ENCODE assay signal across 18 cellular contexts in the genomic region with DNA sequence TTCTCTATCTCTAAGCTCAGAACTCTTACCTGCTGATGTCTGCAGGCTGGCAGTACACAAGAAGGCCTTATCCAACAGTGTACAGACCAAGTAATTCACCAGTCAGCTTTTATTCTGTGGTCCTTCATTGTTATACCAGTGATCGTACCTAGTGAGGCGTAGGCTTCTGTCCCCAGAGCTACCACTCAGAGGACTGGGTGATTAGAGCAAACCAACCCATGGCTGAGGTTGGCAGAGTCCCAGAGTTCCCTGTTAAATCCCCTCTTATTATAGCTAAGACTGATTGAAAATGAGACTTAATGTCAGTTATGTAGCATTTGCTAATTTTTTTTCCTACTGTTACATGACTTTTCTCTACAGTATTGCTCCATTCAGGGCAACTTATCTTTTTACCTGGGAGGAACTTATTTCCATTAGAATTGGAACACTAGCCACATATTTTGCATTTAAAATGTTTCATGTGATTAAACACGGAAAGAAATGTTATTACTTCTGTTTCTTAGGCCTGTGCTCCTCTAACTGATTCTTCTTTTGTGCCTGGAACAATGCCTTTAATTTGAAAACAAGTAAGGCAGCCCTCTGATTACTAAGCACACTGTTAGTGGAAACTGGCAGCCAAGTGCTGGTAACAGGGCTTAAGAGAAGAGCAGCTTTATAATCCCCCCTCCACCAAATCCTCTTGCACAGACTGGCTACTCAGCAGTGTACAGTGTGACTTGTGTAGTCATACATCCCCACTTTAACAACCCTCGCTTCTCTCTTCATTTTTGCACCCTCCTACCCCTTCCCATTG.
DNase-seq lines count a peak whose midpoint lies in the region; ATAC-seq and TF ChIP-seq lines count a peak whose summit lies in the region.
"Had no signal": no experiment of that assay in that cellular context is flagged by ENCODE, and none has a peak within 500 bp of the region (broad histone marks: within the 10 kb centered on the region; RNA-seq: fewer than 3 reads in every experiment).

No MANE protein-coding gene starts in this region.

- H3K36me3 ChIP-seq in hepatocyte (replicated peaks; ENCODE audit: insufficient read depth, low read depth), result no peaks in the 10 kb centered on the region
- H3K36me3 ChIP-seq: left ventricle myocardium inferior had no signal

- CTCF ChIA-PET in activated CD8-positive, alpha-beta T cell treated with anti-CD3 and anti-CD28 coated beads for 36 hours (lab: Charles Lee), result interaction anchor here (0.9 kb wide), 1 partner anchor 305 kb away, joined by 3 read pairs; no protein-coding TSS in a partner anchor
- CTCF ChIA-PET in HEK293T (lab: Yijun Ruan, JAX), result no interaction called here

- H4K20me1 ChIP-seq in hepatocyte (ENCODE audit: insufficient read depth, poor library complexity, severe bottlenecking), result peaks cover 10% of the 10 kb centered on the region

- no peak overlapping the region for H3K4me2 ChIP-seq in hepatocyte

- H3K27ac ChIP-seq in hepatocyte, result peak overlapping the region; percentile 83
- H3K27ac ChIP-seq: coronary artery, left ventricle myocardium inferior, upper lobe of left lung had no signal

- peaks cover 52% of the 10 kb centered on the region for H3K36me3 Mint-ChIP-seq in activated naive CD8-positive, alpha-beta T cell treated with anti-CD3 and anti-CD28 coated beads, Interleukin-2, amount 50 U/mL, for 24 hours (ENCODE audit: low read depth)
- H3K36me3 Mint-ChIP-seq in activated naive CD8-positive, alpha-beta T cell treated with anti-CD3 and anti-CD28 coated beads for 36 hours, result peaks cover 31% of the 10 kb centered on the region
- peaks cover 38% of the 10 kb centered on the region for H3K36me3 Mint-ChIP-seq in activated CD8-positive, alpha-beta T cell treated with anti-CD3 and anti-CD28 coated beads for 36 hours (ENCODE audit: low read depth)
- peaks cover 65% of the 10 kb centered on the region for H3K36me3 Mint-ChIP-seq in stimulated activated naive CD8-positive, alpha-beta T cell treated with anti-CD3 and anti-CD28 coated beads, Interleukin-15, Interleukin-2, amounts not matched to agents 100 ng/mL and 50 ng/mL, for 24 hours (ENCODE audit: low read depth)
- H3K36me3 Mint-ChIP-seq in activated T-cell treated with anti-CD3 and anti-CD28 coated beads, Interleukin-2, amount 50 U/mL, for 72 hours (ENCODE audit: insufficient read depth in 2 of 2), result peaks cover 5 to 10% of the 10 kb centered on the region in 2 donors
- H3K36me3 Mint-ChIP-seq: natural killer cell had no signal

- H3K27ac Mint-ChIP-seq in activated naive CD8-positive, alpha-beta T cell treated with anti-CD3 and anti-CD28 coated beads, Interleukin-2, amount 50 U/mL, for 24 hours, result peak overlapping the region; percentile 77
- no peak overlapping the region for H3K27ac Mint-ChIP-seq in activated naive CD8-positive, alpha-beta T cell treated with anti-CD3 and anti-CD28 coated beads for 36 hours
- H3K27ac Mint-ChIP-seq in activated CD8-positive, alpha-beta T cell treated with anti-CD3 and anti-CD28 coated beads for 36 hours, result peak overlapping the region; percentile 34
- H3K27ac Mint-ChIP-seq in stimulated activated naive CD8-positive, alpha-beta T cell treated with anti-CD3 and anti-CD28 coated beads, Interleukin-15, Interleukin-2, amounts not matched to agents 100 ng/mL and 50 ng/mL, for 24 hours, result peak overlapping the region; percentile 77
- H3K27ac Mint-ChIP-seq in activated T-cell treated with anti-CD3 and anti-CD28 coated beads, Interleukin-2, amount 50 U/mL, for 72 hours, result no peak overlapping the region
- H3K27ac Mint-ChIP-seq: activated CD4-positive, alpha-beta T cell treated with anti-CD3 and anti-CD28 coated beads, Interleukin-2, amount 10 ng/mL, durations not matched to agents 7 days and 5 days; natural killer cell had no signal

- peak; percentile 41 for ATAC-seq in activated naive CD8-positive, alpha-beta T cell treated with anti-CD3 and anti-CD28 coated beads, Interleukin-2, amount 50 U/mL, for 24 hours
- no peak for ATAC-seq in activated CD8-positive, alpha-beta T cell treated with anti-CD3 and anti-CD28 coated beads for 36 hours
- ATAC-seq in activated T-cell treated with anti-CD3 and anti-CD28 coated beads, Interleukin-2, amount 50 U/mL, for 72 hours (replicated peaks in 1 of 2), result no peak
- ATAC-seq: natural killer cell, right cardiac atrium had no signal

- H3K79me2 ChIP-seq in hepatocyte, result peaks cover 38% of the 10 kb centered on the region

- no peaks in the 10 kb centered on the region for H3K9me3 Mint-ChIP-seq in activated naive CD8-positive, alpha-beta T cell treated with anti-CD3 and anti-CD28 coated beads, Interleukin-2, amount 50 U/mL, for 24 hours
- no peaks in the 10 kb centered on the region for H3K9me3 Mint-ChIP-seq in activated naive CD8-positive, alpha-beta T cell treated with anti-CD3 and anti-CD28 coated beads for 36 hours
- H3K9me3 Mint-ChIP-seq in activated CD8-positive, alpha-beta T cell treated with anti-CD3 and anti-CD28 coated beads for 36 hours, result no peaks in the 10 kb centered on the region
- H3K9me3 Mint-ChIP-seq in stimulated activated naive CD8-positive, alpha-beta T cell treated with anti-CD3 and anti-CD28 coated beads, Interleukin-15, Interleukin-2, amounts not matched to agents 100 ng/mL and 50 ng/mL, for 24 hours, result no peaks in the 10 kb centered on the region
- H3K9me3 Mint-ChIP-seq in activated T-cell treated with anti-CD3 and anti-CD28 coated beads, Interleukin-2, amount 50 U/mL, for 72 hours, result no peaks in the 10 kb centered on the region
- H3K9me3 Mint-ChIP-seq: activated CD4-positive, alpha-beta T cell treated with anti-CD3 and anti-CD28 coated beads, Interleukin-2, amount 10 ng/mL, durations not matched to agents 7 days and 5 days; natural killer cell had no signal

- peak overlapping the region; percentile 16 for H3K4me3 Mint-ChIP-seq in activated naive CD8-positive, alpha-beta T cell treated with anti-CD3 and anti-CD28 coated beads, Interleukin-2, amount 50 U/mL, for 24 hours
- H3K4me3 Mint-ChIP-seq in activated naive CD8-positive, alpha-beta T cell treated with anti-CD3 and anti-CD28 coated beads for 36 hours, result no peak overlapping the region
- no peak overlapping the region for H3K4me3 Mint-ChIP-seq in activated CD8-positive, alpha-beta T cell treated with anti-CD3 and anti-CD28 coated beads for 36 hours
- peak overlapping the region; percentile 19 for H3K4me3 Mint-ChIP-seq in stimulated activated naive CD8-positive, alpha-beta T cell treated with anti-CD3 and anti-CD28 coated beads, Interleukin-15, Interleukin-2, amounts not matched to agents 100 ng/mL and 50 ng/mL, for 24 hours
- H3K4me3 Mint-ChIP-seq in activated T-cell treated with anti-CD3 and anti-CD28 coated beads, Interleukin-2, amount 50 U/mL, for 72 hours, result no peak overlapping the region
- H3K4me3 Mint-ChIP-seq: activated CD4-positive, alpha-beta T cell treated with anti-CD3 and anti-CD28 coated beads, Interleukin-2, amount 10 ng/mL, durations not matched to agents 7 days and 5 days; natural killer cell had no signal

- H3K27me3 ChIP-seq in hepatocyte, result no peaks in the 10 kb centered on the region
- H3K27me3 ChIP-seq: upper lobe of left lung had no signal

- H3K4me3 ChIP-seq in hepatocyte, result no peak overlapping the region
- H3K4me3 ChIP-seq: coronary artery, left ventricle myocardium inferior, upper lobe of left lung had no signal

- H3K4me1 Mint-ChIP-seq in activated naive CD8-positive, alpha-beta T cell treated with anti-CD3 and anti-CD28 coated beads, Interleukin-2, amount 50 U/mL, for 24 hours, result peaks cover 56% of the 10 kb centered on the region
- H3K4me1 Mint-ChIP-seq in activated naive CD8-positive, alpha-beta T cell treated with anti-CD3 and anti-CD28 coated beads for 36 hours, result peaks cover 55% of the 10 kb centered on the region
- peaks cover 82% of the 10 kb centered on the region for H3K4me1 Mint-ChIP-seq in activated CD8-positive, alpha-beta T cell treated with anti-CD3 and anti-CD28 coated beads for 36 hours (ENCODE audit: low read depth)
- H3K4me1 Mint-ChIP-seq in stimulated activated naive CD8-positive, alpha-beta T cell treated with anti-CD3 and anti-CD28 coated beads, Interleukin-15, Interleukin-2, amounts not matched to agents 100 ng/mL and 50 ng/mL, for 24 hours (ENCODE audit: low read depth), result peaks cover 58% of the 10 kb centered on the region
- peaks cover 55% of the 10 kb centered on the region for H3K4me1 Mint-ChIP-seq in activated T-cell treated with anti-CD3 and anti-CD28 coated beads, Interleukin-2, amount 50 U/mL, for 72 hours (ENCODE audit: low read depth)

- no peaks in the 10 kb centered on the region for H3K9me3 ChIP-seq in hepatocyte (ENCODE audit: low read depth)
- H3K9me3 ChIP-seq: left ventricle myocardium inferior, upper lobe of left lung had no signal

- 84% methylated on average over 4 of the region's 4 CpGs for WGBS in hepatocyte (ENCODE audit: low lambda C conversion rate, missing lambda C conversion rate)

- no peak for DNase-seq in activated naive CD8-positive, alpha-beta T cell treated with anti-CD3 and anti-CD28 coated beads, Interleukin-2, amount 50 U/mL, for 24 hours
- DNase-seq in activated naive CD8-positive, alpha-beta T cell treated with anti-CD3 and anti-CD28 coated beads for 36 hours, result no peak
- DNase-seq in activated CD8-positive, alpha-beta T cell treated with anti-CD3 and anti-CD28 coated beads for 36 hours, result no peak
- DNase-seq in hepatocyte (ENCODE audit: low spot score) (no peak), HEK293T (ENCODE audit: extremely low spot score) (no peak)
- no peak for DNase-seq in activated T-cell treated with anti-CD3 and anti-CD28 coated beads, Interleukin-2, amount 50 U/mL, for 72 hours
- no peak for DNase-seq in central memory CD4-positive, alpha-beta T cell
- DNase-seq: activated CD4-positive, alpha-beta T cell treated with anti-CD3 and anti-CD28 coated beads, Interleukin-2, amount 10 ng/mL, durations not matched to agents 7 days and 5 days; amniotic stem cell; hippocampal formation; left ventricle myocardium inferior; natural killer cell; NCI-H1930; right cardiac atrium; stimulated activated CD4-positive, alpha-beta T cell treated with anti-CD3 and anti-CD28 coated beads, Interleukin-4, amount 100 ng/mL, for 1 hour had no signal

- peaks cover 69% of the 10 kb centered on the region for H3K4me1 ChIP-seq in hepatocyte (ENCODE audit: insufficient read depth)

- no peak for TF ChIP-seq CTCF in activated CD8-positive, alpha-beta T cell treated with anti-CD3 and anti-CD28 coated beads for 36 hours (IDR thresholded peaks at IDR 0.05)
- TF ChIP-seq CTCF in hepatocyte (IDR thresholded peaks at IDR 0.05; ENCODE audit: poor library complexity), result no peak

- intact Hi-C loops in activated CD8-positive, alpha-beta T cell treated with anti-CD3 and anti-CD28 coated beads for 36 hours (cut with micrococcal nuclease), result no loop called here

- no peaks in the 10 kb centered on the region for H3K9me2 ChIP-seq in hepatocyte (replicated peaks; ENCODE audit: insufficient read depth)

- no peaks in the 10 kb centered on the region for H3K27me3 Mint-ChIP-seq in activated naive CD8-positive, alpha-beta T cell treated with anti-CD3 and anti-CD28 coated beads, Interleukin-2, amount 50 U/mL, for 24 hours
- no peaks in the 10 kb centered on the region for H3K27me3 Mint-ChIP-seq in activated naive CD8-positive, alpha-beta T cell treated with anti-CD3 and anti-CD28 coated beads for 36 hours
- no peaks in the 10 kb centered on the region for H3K27me3 Mint-ChIP-seq in activated CD8-positive, alpha-beta T cell treated with anti-CD3 and anti-CD28 coated beads for 36 hours
- no peaks in the 10 kb centered on the region for H3K27me3 Mint-ChIP-seq in stimulated activated naive CD8-positive, alpha-beta T cell treated with anti-CD3 and anti-CD28 coated beads, Interleukin-15, Interleukin-2, amounts not matched to agents 100 ng/mL and 50 ng/mL, for 24 hours
- no peaks in the 10 kb centered on the region for H3K27me3 Mint-ChIP-seq in activated T-cell treated with anti-CD3 and anti-CD28 coated beads, Interleukin-2, amount 50 U/mL, for 72 hours (ENCODE audit: low read depth)
- H3K27me3 Mint-ChIP-seq: activated CD4-positive, alpha-beta T cell treated with anti-CD3 and anti-CD28 coated beads, Interleukin-2, amount 10 ng/mL, durations not matched to agents 7 days and 5 days had no signal

- POLR2A ChIA-PET in activated CD8-positive, alpha-beta T cell treated with anti-CD3 and anti-CD28 coated beads for 36 hours (lab: Charles Lee), result interaction anchor here (0.8 kb wide), 1 partner anchor 16 kb away, joined by 3 read pairs; no protein-coding TSS in a partner anchor
- POLR2A ChIA-PET in HEK293T (lab: Yijun Ruan, JAX), result no interaction called here

- no peak overlapping the region for H2AFZ ChIP-seq in hepatocyte

Comparison
In these comparisons a context has a peak if more than half of its experiments do, and no peak if none do; other contexts are left out.
1. H3K27ac Mint-ChIP-seq: peak in activated naive CD8-positive, alpha-beta T cell treated with anti-CD3 and anti-CD28 coated beads, Interleukin-2, amount 50 U/mL, for 24 hours (single experiment), activated CD8-positive, alpha-beta T cell treated with anti-CD3 and anti-CD28 coated beads for 36 hours (single experiment) and stimulated activated naive CD8-positive, alpha-beta T cell treated with anti-CD3 and anti-CD28 coated beads, Interleukin-15, Interleukin-2, amounts not matched to agents 100 ng/mL and 50 ng/mL, for 24 hours (single experiment); none in activated naive CD8-positive, alpha-beta T cell treated with anti-CD3 and anti-CD28 coated beads for 36 hours (single experiment) and activated T-cell treated with anti-CD3 and anti-CD28 coated beads, Interleukin-2, amount 50 U/mL, for 72 hours (single experiment).
2. H3K4me3 Mint-ChIP-seq: peak in activated naive CD8-positive, alpha-beta T cell treated with anti-CD3 and anti-CD28 coated beads, Interleukin-2, amount 50 U/mL, for 24 hours (single experiment) and stimulated activated naive CD8-positive, alpha-beta T cell treated with anti-CD3 and anti-CD28 coated beads, Interleukin-15, Interleukin-2, amounts not matched to agents 100 ng/mL and 50 ng/mL, for 24 hours (single experiment); none in activated naive CD8-positive, alpha-beta T cell treated with anti-CD3 and anti-CD28 coated beads for 36 hours (single experiment), activated CD8-positive, alpha-beta T cell treated with anti-CD3 and anti-CD28 coated beads for 36 hours (single experiment) and activated T-cell treated with anti-CD3 and anti-CD28 coated beads, Interleukin-2, amount 50 U/mL, for 72 hours (0 of 2).